Comparison of ENCODE assay signal across 8 cellular contexts in genomic region chr5:59767753-59768159, GRCh38.
DNase-seq lines count a peak whose midpoint lies in the region; ATAC-seq, FAIRE-seq and TF ChIP-seq lines count a peak whose summit lies in the region.

No MANE protein-coding gene starts in this region.

- H3K4me2 ChIP-seq in IMR-90 (ENCODE audit: low read depth, low read length) (no peak overlapping the region; the same call in 1 of the 2 replicates), endothelial cell of umbilical vein (ENCODE audit: insufficient read depth, low read length) (peak overlapping the region; percentile 97)

- no peaks in the 10 kb centered on the region for H4K20me1 ChIP-seq in IMR-90 (ENCODE audit: insufficient read depth, low read length)
- H4K20me1 ChIP-seq in endothelial cell of umbilical vein (replicated peaks; ENCODE audit: control insufficient read depth, extremely low read depth, insufficient read depth, low read length): no peaks in the 10 kb centered on the region

- H3K18ac ChIP-seq in IMR-90 (ENCODE audit: low read depth, low read length): no peak overlapping the region

- H3K27ac ChIP-seq in AG04450 (ENCODE audit: low read depth, low read length) (no peak overlapping the region), IMR-90 (ENCODE audit: insufficient read depth, low read length) (no peak overlapping the region), endothelial cell of umbilical vein (ENCODE audit: insufficient read depth, low read depth, low read length) (peak overlapping the region; percentile 86)

- H4K91ac ChIP-seq in IMR-90 (ENCODE audit: insufficient read depth, low read depth, low read length): no peak overlapping the region

- no TSS peak for BruUV-seq in IMR-90 (replicated peaks; lab: Mats Ljungman, UMichigan)
- no TSS peak for BruUV-seq in endothelial cell of umbilical vein (replicated peaks; lab: Mats Ljungman, UMichigan)

- CTCF ChIA-PET in AG04450 (lab: Charles Lee) (no interaction called here), IMR-90 (lab: Yijun Ruan, JAX) (no interaction called here), endothelial cell of umbilical vein (lab: Charles Lee) (interaction anchor here (0.9 to 1.5 kb wide), 3 partner anchors 12 to 44 kb away, joined by 3 read pairs; no protein-coding TSS in a partner anchor)

- peak overlapping the region in 6 of 10 donors; percentile 30 to 80 (median 46) for H3K4me3 Mint-ChIP-seq in naive thymus-derived CD8-positive, alpha-beta T cell

- H3K4me1 ChIP-seq in IMR-90 (ENCODE audit: control insufficient read depth, insufficient read depth, low read length) (no peaks in the 10 kb centered on the region), endothelial cell of umbilical vein (ENCODE audit: control insufficient read depth, extremely low read depth, insufficient read depth, low read length) (peaks cover 51% of the 10 kb centered on the region)

- H2AFZ ChIP-seq in IMR-90 (replicated peaks; ENCODE audit: low read length, poor library complexity): peak overlapping the region; percentile 74
- H2AFZ ChIP-seq in endothelial cell of umbilical vein (ENCODE audit: low read depth, low read length): peak overlapping the region; percentile 55

- POLR2A ChIA-PET in AG04450 (lab: Yijun Ruan, JAX) (no interaction called here), IMR-90 (lab: Charles Lee; ENCODE audit: unreplicated experiment) (no interaction called here), endothelial cell of umbilical vein (lab: Charles Lee) (no interaction called here)
- POLR2A ChIA-PET in naive thymus-derived CD8-positive, alpha-beta T cell (lab: Charles Lee): no interaction called here

- dilution Hi-C loops in IMR-90 (cut with HindIII; ENCODE audit: low sequenced_read_pairs, unreplicated experiment): no loop called here
- dilution Hi-C loops in endothelial cell of umbilical vein (cut with MboI; ENCODE audit: extremely low pct_ligation_motif_present, low sequenced_read_pairs): no loop called here

- H3K36me3 Mint-ChIP-seq in naive thymus-derived CD8-positive, alpha-beta T cell: no peaks in the 10 kb centered on the region

- H2BK5ac ChIP-seq in IMR-90 (ENCODE audit: low read depth, low read length, poor library complexity, severe bottlenecking): no peak overlapping the region

- TF ChIP-seq RAD21 in IMR-90 (IDR thresholded peaks at IDR 0.05; ENCODE audit: low read length): no peak

- no peaks in the 10 kb centered on the region for H3K36me3 ChIP-seq in IMR-90 (ENCODE audit: control insufficient read depth, insufficient read depth, low read length)
- no peaks in the 10 kb centered on the region for H3K36me3 ChIP-seq in endothelial cell of umbilical vein (ENCODE audit: control insufficient read depth in 2 of 2, extremely low read depth in 1 of 2, insufficient read depth in 2 of 2, low read length in 2 of 2)

- H3K9me3 ChIP-seq in AG04450 (ENCODE audit: control insufficient read depth, insufficient read depth, low read length) (no peaks in the 10 kb centered on the region), IMR-90 (ENCODE audit: control insufficient read depth, insufficient read depth, low read length) (no peaks in the 10 kb centered on the region), endothelial cell of umbilical vein (replicated peaks; ENCODE audit: control insufficient read depth, insufficient read depth, low read length) (no peaks in the 10 kb centered on the region)

- no peak overlapping the region for H2BK15ac ChIP-seq in IMR-90 (ENCODE audit: low read depth, low read length)

- H3K27ac Mint-ChIP-seq in naive thymus-derived CD8-positive, alpha-beta T cell: no peak overlapping the region

- TF ChIP-seq POLR2A in IMR-90 (IDR thresholded peaks at IDR 0.05; ENCODE audit: low read depth, low read length) (no peak), endothelial cell of umbilical vein (IDR thresholded peaks at IDR 0.05; ENCODE audit: low read depth, low read length) (no peak)

- no peak overlapping the region for H2AK9ac ChIP-seq in IMR-90 (replicated peaks; ENCODE audit: low read depth, low read length, poor library complexity)

- no peak for FAIRE-seq in endothelial cell of umbilical vein (lab: Jason Lieb, UNC)

- no peak overlapping the region for H3K23ac ChIP-seq in IMR-90 (ENCODE audit: low read depth, low read length)

- H3K4me3 ChIP-seq in AG04450 (ENCODE audit: low read depth, low read length): peak overlapping the region; percentile 61
- no peak overlapping the region for H3K4me3 ChIP-seq in IMR-90 (ENCODE audit: insufficient read depth, low read depth, low read length)
- H3K4me3 ChIP-seq in endothelial cell of umbilical vein (replicated peaks in 1 of 3; ENCODE audit: insufficient read depth in 1 of 3, low read depth in 1 of 3, low read length in 3 of 3): peak overlapping the region; percentile 56 to 92 (median 59)

- in situ Hi-C loops in IMR-90 (cut with MboI; ENCODE audit: low sequenced_read_pairs): no loop called here

- H3K9me1 ChIP-seq in IMR-90 (ENCODE audit: insufficient read depth, low read length) (no peaks in the 10 kb centered on the region), endothelial cell of umbilical vein (replicated peaks; ENCODE audit: control insufficient read depth, extremely low read depth, insufficient read depth, low read length) (no peaks in the 10 kb centered on the region)

- intact Hi-C loops in IMR-90 (cut with micrococcal nuclease) (no loop called here), endothelial cell of umbilical vein (cut with micrococcal nuclease) (loop anchor here (1.0 to 5.0 kb wide), 6 partner anchors 7 to 480 kb away; no protein-coding TSS in a partner anchor)

- no peak for ATAC-seq in IMR-90 (ENCODE audit: low read depth)
- ATAC-seq in naive thymus-derived CD8-positive, alpha-beta T cell: no peak

- H3K27me3 Mint-ChIP-seq in naive thymus-derived CD8-positive, alpha-beta T cell: peaks cover 21 to 56% (median 32%) of the 10 kb centered on the region in 5 donors

- WGBS in IMR-90 (ENCODE audit: extremely low coverage in 2 of 2, insufficient read length in 1 of 2), 2 experiments: no CpG with 5 or more reads among the region's 4 CpGs

- DNase-seq in AG04450 (ENCODE audit: low read depth, low spot score): no peak
- no peak for DNase-seq in IMR-90
- peak; percentile 57 for DNase-seq in endothelial cell of umbilical vein (ENCODE audit: low read depth, low spot score)
- no peak for DNase-seq in naive thymus-derived CD8-positive, alpha-beta T cell
- no peak for DNase-seq in ecto neural progenitor cell (ENCODE audit: low spot score)
- DNase-seq in SIG-M5 treated with dmso at 0.1 percent for 504 hours (lab: John Stamatoyannopoulos, UW; ENCODE audit: unreplicated experiment): no peak
- DNase-seq in GDM1 (lab: John Stamatoyannopoulos, UW): no peak
- no peak for DNase-seq in H4 (ENCODE audit: low spot score)

- no peaks in the 10 kb centered on the region for H3K9me3 Mint-ChIP-seq in naive thymus-derived CD8-positive, alpha-beta T cell

- H3K27me3 ChIP-seq in AG04450 (ENCODE audit: control insufficient read depth, insufficient read depth, low read length) (peaks cover 15% of the 10 kb centered on the region), IMR-90 (ENCODE audit: control insufficient read depth, insufficient read depth, low read length) (peaks cover 21% of the 10 kb centered on the region), endothelial cell of umbilical vein (ENCODE audit: control insufficient read depth in 2 of 2, insufficient read depth in 2 of 2, low read length in 2 of 2) (no peaks in the 10 kb centered on the region)

- H2AK5ac ChIP-seq in IMR-90 (ENCODE audit: low read depth, low read length): no peak overlapping the region

- H3K9ac ChIP-seq in IMR-90 (ENCODE audit: low read depth, low read length): no peak overlapping the region
- peak overlapping the region; percentile 96 for H3K9ac ChIP-seq in endothelial cell of umbilical vein (replicated peaks; ENCODE audit: extremely low read depth, insufficient read depth, low read length)

- H2BK20ac ChIP-seq in IMR-90 (ENCODE audit: low read depth, low read length): no peak overlapping the region

- no peak overlapping the region for H3K56ac ChIP-seq in IMR-90 (ENCODE audit: extremely low read depth, insufficient read depth, low read length)

- H3K4me1 Mint-ChIP-seq in naive thymus-derived CD8-positive, alpha-beta T cell: peaks cover 1 to 24% (median 10%) of the 10 kb centered on the region in 4 donors

- H3K79me1 ChIP-seq in IMR-90 (ENCODE audit: low read depth in 1 of 2, low read length in 2 of 2): no peaks in the 10 kb centered on the region

- H3K14ac ChIP-seq in IMR-90 (replicated peaks; ENCODE audit: low read depth, low read length): no peak overlapping the region

- peaks cover 49% of the 10 kb centered on the region for H3K79me2 ChIP-seq in endothelial cell of umbilical vein (ENCODE audit: control insufficient read depth, insufficient read depth, low read length)

- no peak overlapping the region for H4K5ac ChIP-seq in IMR-90 (ENCODE audit: low read depth, low read length)

- TF ChIP-seq CTCF in AG04450 (IDR thresholded peaks at IDR 0.05; ENCODE audit: low read depth, low read length): no peak
- no peak for TF ChIP-seq CTCF in IMR-90 (conservative IDR thresholded peaks at IDR 0.05; ENCODE audit: low read depth, low read length)
- TF ChIP-seq CTCF in endothelial cell of umbilical vein (IDR thresholded peaks at IDR 0.05; ENCODE audit: extremely low read depth in 1 of 2, insufficient read depth in 1 of 2, low read depth in 1 of 2, low read length in 2 of 2): no peak

- H4K8ac ChIP-seq in IMR-90 (ENCODE audit: low read depth in 2 of 2, low read length in 2 of 2): no peak overlapping the region

- H3K4ac ChIP-seq in IMR-90 (ENCODE audit: low read depth, low read length): no peak overlapping the region

- no peak overlapping the region for H2BK120ac ChIP-seq in IMR-90 (ENCODE audit: low read depth, low read length)

TF ChIP-seq in IMR-90, 13 proteins besides CTCF, POLR2A, EP300 and RAD21 (continues in another document):
- TF ChIP-seq CHD1 (IDR thresholded peaks at IDR 0.05; ENCODE audit: low read depth, low read length): no peak
- no peak for TF ChIP-seq USF2 (IDR thresholded peaks at IDR 0.05; ENCODE audit: low read depth, low read length)

TF ChIP-seq in endothelial cell of umbilical vein, 7 proteins besides CTCF, POLR2A, EP300 and RAD21:
- TF ChIP-seq POLR2AphosphoS5 (IDR thresholded peaks at IDR 0.05; ENCODE audit: insufficient read depth, low read depth, low read length) (no peak), JUN (IDR thresholded peaks at IDR 0.05; ENCODE audit: borderline replicate concordance, insufficient read depth, insufficient read length, low read depth) (no peak), GATA2 (IDR thresholded peaks at IDR 0.05; ENCODE audit: insufficient read depth, insufficient read length, low read depth, low read length) (no peak), FOS (IDR thresholded peaks at IDR 0.05; ENCODE audit: borderline replicate concordance, insufficient read depth, low read length) (no peak), EZH2 (IDR thresholded peaks at IDR 0.05; ENCODE audit: borderline replicate concordance, low read depth, low read length, severe bottlenecking) (no peak)
